Comparison of ENCODE assay signal across 20 cellular contexts in genomic region chr12:89571481-89572190, GRCh38. TPM values are rescaled to one million over a fixed set of nuclear protein-coding genes. Genes with fewer than 3 reads are reported as not detected.
A peak's percentile ranks its signal among the peaks of the same experiment; 100 is the strongest.
DNase-seq lines count a peak whose midpoint lies in the region; ATAC-seq and TF ChIP-seq lines count a peak whose summit lies in the region.
"Had no signal": no experiment of that assay in that cellular context is flagged by ENCODE, and none has a peak within 500 bp of the region (broad histone marks: within the 10 kb centered on the region; RNA-seq: fewer than 3 reads in every experiment).

No MANE protein-coding gene starts in this region.

- no peaks in the 10 kb centered on the region for H3K36me3 ChIP-seq in left ventricle myocardium inferior
- H3K36me3 ChIP-seq: BE2C, neural progenitor cell had no signal

- H3K4me1 ChIP-seq in foreskin keratinocyte (peaks cover 17% of the 10 kb centered on the region), left ventricle myocardium inferior (no peaks in the 10 kb centered on the region)

- ATAC-seq in foreskin keratinocyte (peak; percentile 46), omental fat pad (ENCODE audit: low FRiP score) (no peak)
- ATAC-seq: Panc1, T-cell had no signal

- H3K4me3 ChIP-seq in AG10803 (ENCODE audit: low read length) (no peak overlapping the region), astrocyte of the cerebellum (ENCODE audit: low read depth, low read length) (no peak overlapping the region), left ventricle myocardium inferior (no peak overlapping the region)
- H3K4me3 ChIP-seq: neural progenitor cell had no signal

- TF ChIP-seq CTCF in AG10803 (conservative IDR thresholded peaks at IDR 0.05; ENCODE audit: low read length) (no peak), astrocyte of the cerebellum (IDR thresholded peaks at IDR 0.05; ENCODE audit: low read depth, low read length, missing control alignments) (no peak), foreskin keratinocyte (conservative IDR thresholded peaks at IDR 0.05) (no peak), left ventricle myocardium inferior (IDR thresholded peaks at IDR 0.05; ENCODE audit: borderline replicate concordance) (no peak), omental fat pad (IDR thresholded peaks at IDR 0.05) (no peak)

- H3K27ac ChIP-seq in foreskin keratinocyte: no peak overlapping the region
- H3K27ac ChIP-seq in left ventricle myocardium inferior (replicated peaks): no peak overlapping the region
- H3K27ac ChIP-seq: neural progenitor cell, VCaP had no signal

- no peaks in the 10 kb centered on the region for H3K27me3 ChIP-seq in foreskin keratinocyte
- no peaks in the 10 kb centered on the region for H3K27me3 ChIP-seq in left ventricle myocardium inferior (ENCODE audit: low read depth)
- H3K27me3 ChIP-seq: BE2C, neural progenitor cell had no signal

- intact Hi-C loops in left ventricle myocardium inferior (cut with micrococcal nuclease): no loop called here

- in situ Hi-C loops in astrocyte of the cerebellum (cut with HindIII; ENCODE audit: low sequenced_read_pairs): no loop called here

- H3K9me3 ChIP-seq in left ventricle myocardium inferior (replicated peaks): no peaks in the 10 kb centered on the region
- H3K9me3 ChIP-seq: BE2C had no signal

- DNase-seq in AG10803 (ENCODE audit: low read depth) (peak; percentile 96), HT1080 (ENCODE audit: low read depth) (peak; percentile 56), astrocyte of the cerebellum (ENCODE audit: low read depth) (peak; percentile 11), foreskin keratinocyte (peak; percentile 37 to 58), left ventricle myocardium inferior (no peak), NCI-H1436 treated with DMSO at 0.1 percent for 48 hours (lab: John Stamatoyannopoulos, UW) (no peak), omental fat pad (ENCODE audit: low spot score) (no peak), NCI-H345 treated with DMSO at 0.1 percent for 48 hours (lab: John Stamatoyannopoulos, UW; ENCODE audit: unreplicated experiment) (no peak)
- DNase-seq: BE2C, H7, head of caudate nucleus, islet precursor cell, midbrain, MV-4-11, NCI-H2029 treated with DMSO at 0.1 percent for 48 hours, NCI-H774, T-cell had no signal

RNA-seq across cellular contexts. Expression of gene POC1B, which starts 45.8 kb away (rescaled TPM):
- total RNA-seq in HT1080 (2014; rRNA removed; shearing (Covaris generic)): 15.1 and 19.3 TPM in 2 replicates
- polyA plus RNA-seq in HT1080 (2015; cell fraction: cytosol; rRNA removed): 24.7 and 27.1 TPM in 2 replicates
- 19.6 and 26.5 TPM in 2 replicates for polyA plus RNA-seq in HT1080 (2015; cell fraction: nucleus; rRNA removed)
- total RNA-seq in foreskin keratinocyte (16.6 and 16.9 TPM in 2 replicates), left ventricle myocardium inferior (8.6 TPM), omental fat pad (10 to 100 TPM; 17.9 to 34.8 (median 23.6) TPM)
- 5.2 and 6.9 TPM in 2 replicates for polyA plus RNA-seq in foreskin keratinocyte

RNA-seq across cellular contexts. Expression of gene GALNT4, which starts 47.0 kb away (rescaled TPM):
- 13.7 and 14.0 TPM in 2 replicates for total RNA-seq in HT1080 (2014; rRNA removed; shearing (Covaris generic))
- polyA plus RNA-seq in HT1080 (2015; cell fraction: cytosol; rRNA removed): 11.0 and 15.0 TPM in 2 replicates
- 25.2 and 27.4 TPM in 2 replicates for polyA plus RNA-seq in HT1080 (2015; cell fraction: nucleus; rRNA removed)
- total RNA-seq in foreskin keratinocyte (4.1 and 4.4 TPM in 2 replicates), left ventricle myocardium inferior (2.1 TPM), omental fat pad (10 to 100 TPM in 2 of 4 donors, 1 to 10 TPM in 2; 7.5 to 16.6 (median 9.8) TPM)
- 0.71 TPM in 1 of 2 replicates, not detected in the other for polyA plus RNA-seq in foreskin keratinocyte

Comparison
In these comparisons a context has a peak if more than half of its experiments do, and no peak if none do; other contexts are left out.
1. DNase-seq: peak in AG10803 (single experiment), HT1080 (single experiment), astrocyte of the cerebellum (single experiment) and foreskin keratinocyte (2 of 2); none in left ventricle myocardium inferior (single experiment), NCI-H1436 treated with DMSO at 0.1 percent for 48 hours (single experiment), omental fat pad (single experiment) and NCI-H345 treated with DMSO at 0.1 percent for 48 hours (single experiment).